Comparison of ENCODE assay signal across 8 cellular contexts in the genomic region with DNA sequence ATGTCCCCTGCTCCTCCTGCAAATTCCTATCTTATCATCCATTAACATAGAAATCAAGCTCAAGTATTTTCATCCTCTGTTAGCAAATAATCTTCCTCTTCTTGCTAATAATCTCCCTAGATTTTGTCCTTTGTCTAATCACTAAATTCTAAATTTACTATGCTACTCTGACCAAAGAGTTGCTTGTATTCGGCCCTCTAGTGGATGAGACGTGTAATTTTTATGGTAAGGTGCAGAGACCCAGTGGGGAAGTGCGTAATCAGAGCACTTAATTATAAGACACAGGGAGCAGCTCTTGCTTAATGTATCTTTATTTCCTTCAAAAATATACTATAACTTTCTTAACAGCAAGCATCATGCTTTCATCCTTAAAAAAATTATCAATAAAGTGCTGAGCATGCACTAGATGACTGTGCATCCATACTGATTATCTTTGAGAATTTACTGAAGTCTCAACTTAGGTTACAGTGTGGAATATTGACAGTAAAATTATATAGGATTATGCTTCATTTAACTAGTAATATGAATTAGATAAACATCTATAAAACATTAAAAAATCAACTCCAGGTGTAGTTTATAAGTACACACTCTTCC.
DNase-seq lines count a peak whose midpoint lies in the region; ATAC-seq and TF ChIP-seq lines count a peak whose summit lies in the region.

No MANE protein-coding gene starts in this region.

- POLR2A ChIA-PET in activated CD4-positive, alpha-beta T cell treated with anti-CD3 and anti-CD28 coated beads for 36 hours (lab: Charles Lee) = no interaction called here

- no peak overlapping the region for H3K4me3 Mint-ChIP-seq in activated CD4-positive, alpha-beta T cell treated with anti-CD3 and anti-CD28 coated beads for 36 hours

- no peaks in the 10 kb centered on the region for H3K4me1 Mint-ChIP-seq in activated CD4-positive, alpha-beta T cell treated with anti-CD3 and anti-CD28 coated beads for 36 hours

- peak; percentile 72 for TF ChIP-seq CTCF in fibroblast of mammary gland (conservative IDR thresholded peaks at IDR 0.05; ENCODE audit: control insufficient read depth, insufficient read depth, low read depth, low read length)

- no peaks in the 10 kb centered on the region for H3K36me3 Mint-ChIP-seq in activated CD4-positive, alpha-beta T cell treated with anti-CD3 and anti-CD28 coated beads for 36 hours (ENCODE audit: low read depth)

- H3K27me3 Mint-ChIP-seq in activated CD4-positive, alpha-beta T cell treated with anti-CD3 and anti-CD28 coated beads for 36 hours = no peaks in the 10 kb centered on the region

- CTCF ChIA-PET in activated CD4-positive, alpha-beta T cell treated with anti-CD3 and anti-CD28 coated beads for 36 hours (lab: Charles Lee) = interaction anchor here (0.6 to 2.2 kb wide), 12 partner anchors 9 to 832 kb away, joined by 3 to 8 read pairs (median 4); no protein-coding TSS in a partner anchor

- no peaks in the 10 kb centered on the region for H3K9me3 Mint-ChIP-seq in activated CD4-positive, alpha-beta T cell treated with anti-CD3 and anti-CD28 coated beads for 36 hours (ENCODE audit: low read depth)

- DNase-seq in activated CD4-positive, alpha-beta T cell treated with anti-CD3 and anti-CD28 coated beads for 36 hours = no peak
- DNase-seq in activated CD4-positive, alpha-beta T cell treated with anti-CD3 and anti-CD28 coated beads, Interleukin-2, amount 50 U/mL, for 48 hours = no peak
- DNase-seq in HT-29 (ENCODE audit: low spot score) (peak; percentile 56), fibroblast of mammary gland (ENCODE audit: low read depth) (peak; percentile 54), non-pigmented ciliary epithelial cell (ENCODE audit: low read depth) (peak; percentile 13)
- DNase-seq in stimulated activated CD4-positive, alpha-beta T cell treated with anti-CD3 and anti-CD28 coated beads, Interleukin-15, amount 100 ng/mL, for 24 hours = no peak

- no peak overlapping the region for H3K4me3 ChIP-seq in fibroblast of mammary gland (ENCODE audit: control insufficient read depth, low read depth, low read length)

- intact Hi-C loops in activated CD4-positive, alpha-beta T cell treated with anti-CD3 and anti-CD28 coated beads for 36 hours (cut with DNase I, micrococcal nuclease) = loop anchor here (1.0 to 5.0 kb wide), 3 partner anchors 211 to 405 kb away; a partner anchor contains a TSS

- H3K27ac Mint-ChIP-seq in activated CD4-positive, alpha-beta T cell treated with anti-CD3 and anti-CD28 coated beads for 36 hours = no peak overlapping the region

- peak; percentile 70 for ATAC-seq in activated CD4-positive, alpha-beta T cell treated with anti-CD3 and anti-CD28 coated beads for 36 hours
- ATAC-seq in GM21526 (IDR thresholded peaks at IDR 0.05; ENCODE audit: low FRiP score, unreplicated experiment) (peak; percentile 91), SK-N-SH treated with all-trans-retinoic acid at 6 μM for 48 hours (peak; percentile 86)

TF ChIP-seq in SK-N-SH treated with all-trans-retinoic acid at 6 μM for 48 hours, 23 proteins besides CTCF, POLR2A, EP300 and RAD21 (continues in another document):
- TF ChIP-seq RARB (CRISPR knock-in tag; IDR thresholded peaks at IDR 0.05) = no peak
- TF ChIP-seq SNAI2 (CRISPR knock-in tag; IDR thresholded peaks at IDR 0.05) = no peak
- no peak for TF ChIP-seq ZC3H10 (CRISPR knock-in tag; IDR thresholded peaks at IDR 0.05)
- TF ChIP-seq, protein P1, sequence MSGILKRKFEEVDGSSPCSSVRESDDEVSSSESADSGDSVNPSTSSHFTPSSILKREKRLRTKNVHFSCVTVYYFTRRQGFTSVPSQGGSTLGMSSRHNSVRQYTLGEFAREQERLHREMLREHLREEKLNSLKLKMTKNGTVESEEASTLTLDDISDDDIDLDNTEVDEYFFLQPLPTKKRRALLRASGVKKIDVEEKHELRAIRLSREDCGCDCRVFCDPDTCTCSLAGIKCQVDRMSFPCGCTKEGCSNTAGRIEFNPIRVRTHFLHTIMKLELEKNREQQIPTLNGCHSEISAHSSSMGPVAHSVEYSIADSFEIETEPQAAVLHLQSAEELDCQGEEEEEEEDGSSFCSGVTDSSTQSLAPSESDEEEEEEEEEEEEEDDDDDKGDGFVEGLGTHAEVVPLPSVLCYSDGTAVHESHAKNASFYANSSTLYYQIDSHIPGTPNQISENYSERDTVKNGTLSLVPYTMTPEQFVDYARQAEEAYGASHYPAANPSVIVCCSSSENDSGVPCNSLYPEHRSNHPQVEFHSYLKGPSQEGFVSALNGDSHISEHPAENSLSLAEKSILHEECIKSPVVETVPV (CRISPR knock-in tag; IDR thresholded peaks at IDR 0.05) = no peak
- TF ChIP-seq ZFP30 (CRISPR knock-in tag; IDR thresholded peaks at IDR 0.05) = no peak
- TF ChIP-seq, protein P2, sequence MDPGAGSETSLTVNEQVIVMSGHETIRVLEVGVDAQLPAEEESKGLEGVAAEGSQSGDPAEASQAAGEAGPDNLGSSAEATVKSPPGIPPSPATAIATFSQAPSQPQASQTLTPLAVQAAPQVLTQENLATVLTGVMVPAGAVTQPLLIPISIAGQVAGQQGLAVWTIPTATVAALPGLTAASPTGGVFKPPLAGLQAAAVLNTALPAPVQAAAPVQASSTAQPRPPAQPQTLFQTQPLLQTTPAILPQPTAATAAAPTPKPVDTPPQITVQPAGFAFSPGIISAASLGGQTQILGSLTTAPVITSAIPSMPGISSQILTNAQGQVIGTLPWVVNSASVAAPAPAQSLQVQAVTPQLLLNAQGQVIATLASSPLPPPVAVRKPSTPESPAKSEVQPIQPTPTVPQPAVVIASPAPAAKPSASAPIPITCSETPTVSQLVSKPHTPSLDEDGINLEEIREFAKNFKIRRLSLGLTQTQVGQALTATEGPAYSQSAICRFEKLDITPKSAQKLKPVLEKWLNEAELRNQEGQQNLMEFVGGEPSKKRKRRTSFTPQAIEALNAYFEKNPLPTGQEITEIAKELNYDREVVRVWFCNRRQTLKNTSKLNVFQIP (CRISPR knock-in tag; IDR thresholded peaks at IDR 0.05; ENCODE audit: borderline replicate concordance, low read depth) = no peak
- no peak for TF ChIP-seq BACH2 (CRISPR knock-in tag; IDR thresholded peaks at IDR 0.05; ENCODE audit: borderline replicate concordance)
- TF ChIP-seq TCF4 (CRISPR knock-in tag; IDR thresholded peaks at IDR 0.05; ENCODE audit: borderline replicate concordance) = no peak
- TF ChIP-seq, protein P3, sequence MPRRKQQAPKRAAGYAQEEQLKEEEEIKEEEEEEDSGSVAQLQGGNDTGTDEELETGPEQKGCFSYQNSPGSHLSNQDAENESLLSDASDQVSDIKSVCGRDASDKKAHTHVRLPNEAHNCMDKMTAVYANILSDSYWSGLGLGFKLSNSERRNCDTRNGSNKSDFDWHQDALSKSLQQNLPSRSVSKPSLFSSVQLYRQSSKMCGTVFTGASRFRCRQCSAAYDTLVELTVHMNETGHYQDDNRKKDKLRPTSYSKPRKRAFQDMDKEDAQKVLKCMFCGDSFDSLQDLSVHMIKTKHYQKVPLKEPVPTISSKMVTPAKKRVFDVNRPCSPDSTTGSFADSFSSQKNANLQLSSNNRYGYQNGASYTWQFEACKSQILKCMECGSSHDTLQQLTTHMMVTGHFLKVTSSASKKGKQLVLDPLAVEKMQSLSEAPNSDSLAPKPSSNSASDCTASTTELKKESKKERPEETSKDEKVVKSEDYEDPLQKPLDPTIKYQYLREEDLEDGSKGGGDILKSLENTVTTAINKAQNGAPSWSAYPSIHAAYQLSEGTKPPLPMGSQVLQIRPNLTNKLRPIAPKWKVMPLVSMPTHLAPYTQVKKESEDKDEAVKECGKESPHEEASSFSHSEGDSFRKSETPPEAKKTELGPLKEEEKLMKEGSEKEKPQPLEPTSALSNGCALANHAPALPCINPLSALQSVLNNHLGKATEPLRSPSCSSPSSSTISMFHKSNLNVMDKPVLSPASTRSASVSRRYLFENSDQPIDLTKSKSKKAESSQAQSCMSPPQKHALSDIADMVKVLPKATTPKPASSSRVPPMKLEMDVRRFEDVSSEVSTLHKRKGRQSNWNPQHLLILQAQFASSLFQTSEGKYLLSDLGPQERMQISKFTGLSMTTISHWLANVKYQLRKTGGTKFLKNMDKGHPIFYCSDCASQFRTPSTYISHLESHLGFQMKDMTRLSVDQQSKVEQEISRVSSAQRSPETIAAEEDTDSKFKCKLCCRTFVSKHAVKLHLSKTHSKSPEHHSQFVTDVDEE (CRISPR knock-in tag; IDR thresholded peaks at IDR 0.05) = no peak
- no peak for TF ChIP-seq PPARA (CRISPR knock-in tag; IDR thresholded peaks at IDR 0.05; ENCODE audit: borderline replicate concordance)
- TF ChIP-seq, protein P4, sequence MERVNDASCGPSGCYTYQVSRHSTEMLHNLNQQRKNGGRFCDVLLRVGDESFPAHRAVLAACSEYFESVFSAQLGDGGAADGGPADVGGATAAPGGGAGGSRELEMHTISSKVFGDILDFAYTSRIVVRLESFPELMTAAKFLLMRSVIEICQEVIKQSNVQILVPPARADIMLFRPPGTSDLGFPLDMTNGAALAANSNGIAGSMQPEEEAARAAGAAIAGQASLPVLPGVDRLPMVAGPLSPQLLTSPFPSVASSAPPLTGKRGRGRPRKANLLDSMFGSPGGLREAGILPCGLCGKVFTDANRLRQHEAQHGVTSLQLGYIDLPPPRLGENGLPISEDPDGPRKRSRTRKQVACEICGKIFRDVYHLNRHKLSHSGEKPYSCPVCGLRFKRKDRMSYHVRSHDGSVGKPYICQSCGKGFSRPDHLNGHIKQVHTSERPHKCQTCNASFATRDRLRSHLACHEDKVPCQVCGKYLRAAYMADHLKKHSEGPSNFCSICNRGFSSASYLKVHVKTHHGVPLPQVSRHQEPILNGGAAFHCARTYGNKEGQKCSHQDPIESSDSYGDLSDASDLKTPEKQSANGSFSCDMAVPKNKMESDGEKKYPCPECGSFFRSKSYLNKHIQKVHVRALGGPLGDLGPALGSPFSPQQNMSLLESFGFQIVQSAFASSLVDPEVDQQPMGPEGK (CRISPR knock-in tag; IDR thresholded peaks at IDR 0.05; ENCODE audit: borderline replicate concordance) = no peak
- TF ChIP-seq ESRRG (CRISPR knock-in tag; IDR thresholded peaks at IDR 0.05) = no peak
- no peak for TF ChIP-seq ZNF70 (CRISPR knock-in tag; IDR thresholded peaks at IDR 0.05)
- TF ChIP-seq, protein P5, sequence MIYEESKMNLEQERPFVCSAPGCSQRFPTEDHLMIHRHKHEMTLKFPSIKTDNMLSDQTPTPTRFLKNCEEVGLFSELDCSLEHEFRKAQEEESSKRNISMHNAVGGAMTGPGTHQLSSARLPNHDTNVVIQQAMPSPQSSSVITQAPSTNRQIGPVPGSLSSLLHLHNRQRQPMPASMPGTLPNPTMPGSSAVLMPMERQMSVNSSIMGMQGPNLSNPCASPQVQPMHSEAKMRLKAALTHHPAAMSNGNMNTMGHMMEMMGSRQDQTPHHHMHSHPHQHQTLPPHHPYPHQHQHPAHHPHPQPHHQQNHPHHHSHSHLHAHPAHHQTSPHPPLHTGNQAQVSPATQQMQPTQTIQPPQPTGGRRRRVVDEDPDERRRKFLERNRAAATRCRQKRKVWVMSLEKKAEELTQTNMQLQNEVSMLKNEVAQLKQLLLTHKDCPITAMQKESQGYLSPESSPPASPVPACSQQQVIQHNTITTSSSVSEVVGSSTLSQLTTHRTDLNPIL (CRISPR knock-in tag; IDR thresholded peaks at IDR 0.05; ENCODE audit: low read depth) = no peak
- TF ChIP-seq ZNF8 (CRISPR knock-in tag; IDR thresholded peaks at IDR 0.05) = no peak
- TF ChIP-seq GLIS3 (CRISPR knock-in tag; IDR thresholded peaks at IDR 0.05) = no peak

Comparison
In these comparisons a context has a peak if more than half of its experiments do, and no peak if none do; other contexts are left out.
1. DNase-seq: peak in HT-29 (single experiment), fibroblast of mammary gland (single experiment) and non-pigmented ciliary epithelial cell (single experiment); none in activated CD4-positive, alpha-beta T cell treated with anti-CD3 and anti-CD28 coated beads for 36 hours (single experiment), activated CD4-positive, alpha-beta T cell treated with anti-CD3 and anti-CD28 coated beads, Interleukin-2, amount 50 U/mL, for 48 hours (0 of 2) and stimulated activated CD4-positive, alpha-beta T cell treated with anti-CD3 and anti-CD28 coated beads, Interleukin-15, amount 100 ng/mL, for 24 hours (single experiment).
2. Peak in every context shown above with its lines, with median percentiles within 50 percentile points of each other: ATAC-seq.